ENCODE assay signal across 34 cellular contexts in the genomic region with DNA sequence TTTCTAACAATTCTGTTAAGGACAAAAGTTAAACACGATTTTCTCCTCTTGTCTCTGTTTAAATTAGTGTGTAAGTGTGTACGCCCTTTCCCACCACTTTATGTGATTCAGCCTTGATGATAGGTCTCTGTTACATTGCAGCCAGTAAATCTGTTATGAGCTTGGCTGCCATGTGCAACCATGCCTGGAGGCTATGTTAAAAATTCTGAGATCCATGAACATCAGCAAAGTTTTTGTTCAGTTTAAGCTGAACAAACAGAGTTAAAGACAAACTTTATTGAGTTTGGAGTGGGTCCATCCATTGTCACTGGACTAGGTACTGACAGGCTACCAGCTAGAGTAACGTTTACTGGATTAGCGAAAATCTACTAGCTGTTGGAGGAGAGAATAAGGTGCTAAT.
"Had no signal": no experiment of that assay in that cellular context is flagged by ENCODE, and none has a peak within 500 bp of the region (broad histone marks: within the 10 kb centered on the region; RNA-seq: fewer than 3 reads in every experiment).

No MANE protein-coding gene starts in this region.

- H3K4me3 Mint-ChIP-seq: activated naive CD8-positive, alpha-beta T cell treated with anti-CD3 and anti-CD28 coated beads for 36 hours; nephron; stimulated activated effector memory CD8-positive, alpha-beta T cell treated with anti-CD3 and anti-CD28 coated beads, Interleukin-12 subunit alpha, Interleukin-12 subunit beta, amount 100 ng/mL, for 72 hours; stimulated activated naive CD8-positive, alpha-beta T cell treated with anti-CD3 and anti-CD28 coated beads, Interleukin-15, Interleukin-2, amounts not matched to agents 100 ng/mL and 50 ng/mL, for 24 hours; T-helper 17 cell; type B pancreatic cell had no signal

- H3K27me3 ChIP-seq: adrenal gland, body of pancreas, cardiac muscle cell, colonic mucosa, dorsolateral prefrontal cortex, neutrophil, ovary, sigmoid colon, uterus had no signal

- H3K4me1 Mint-ChIP-seq: activated naive CD8-positive, alpha-beta T cell treated with anti-CD3 and anti-CD28 coated beads for 36 hours; nephron; stimulated activated effector memory CD8-positive, alpha-beta T cell treated with anti-CD3 and anti-CD28 coated beads, Interleukin-12 subunit alpha, Interleukin-12 subunit beta, amount 100 ng/mL, for 72 hours; T-helper 17 cell had no signal

- H3K9me3 ChIP-seq: adrenal gland, body of pancreas, colonic mucosa, neutrophil, ovary, sigmoid colon, thoracic aorta, uterus had no signal

- H3K27ac Mint-ChIP-seq: activated naive CD8-positive, alpha-beta T cell treated with anti-CD3 and anti-CD28 coated beads for 36 hours; nephron; progenitor cell of endocrine pancreas; stimulated activated effector memory CD8-positive, alpha-beta T cell treated with anti-CD3 and anti-CD28 coated beads, Interleukin-12 subunit alpha, Interleukin-12 subunit beta, amount 100 ng/mL, for 72 hours; stimulated activated naive CD8-positive, alpha-beta T cell treated with anti-CD3 and anti-CD28 coated beads, Interleukin-15, Interleukin-2, amounts not matched to agents 100 ng/mL and 50 ng/mL, for 24 hours; T-helper 17 cell; type B pancreatic cell had no signal

- H3K4me3 ChIP-seq: adrenal gland, body of pancreas, cardiac muscle cell, colonic mucosa, dorsolateral prefrontal cortex, ovary, sigmoid colon, thoracic aorta, uterus had no signal

- H3K27ac ChIP-seq: adrenal gland, body of pancreas, cardiac muscle cell, colonic mucosa, dorsolateral prefrontal cortex, neutrophil, ovary, sigmoid colon, thoracic aorta, uterus, WERI-Rb-1 had no signal

- H3K9me3 Mint-ChIP-seq: nephron; stimulated activated naive CD8-positive, alpha-beta T cell treated with anti-CD3 and anti-CD28 coated beads, Interleukin-15, Interleukin-2, amounts not matched to agents 100 ng/mL and 50 ng/mL, for 24 hours had no signal

- H3K4me1 ChIP-seq: adrenal gland, body of pancreas, colonic mucosa, sigmoid colon, uterus had no signal

- H3K36me3 Mint-ChIP-seq: activated naive CD8-positive, alpha-beta T cell treated with anti-CD3 and anti-CD28 coated beads for 36 hours; stimulated activated effector memory CD8-positive, alpha-beta T cell treated with anti-CD3 and anti-CD28 coated beads, Interleukin-12 subunit alpha, Interleukin-12 subunit beta, amount 100 ng/mL, for 72 hours; type B pancreatic cell had no signal

- DNase-seq: activated CD4-positive, alpha-beta T cell treated with anti-CD3 and anti-CD28 coated beads for 48 hours; activated CD4-positive, alpha-beta T cell treated with anti-CD3 and anti-CD28 coated beads, Interleukin-2, amount 50 U/mL, for 48 hours; activated CD8-positive, alpha-beta memory T cell treated with anti-CD3 and anti-CD28 coated beads for 24 hours; activated effector memory CD4-positive, alpha-beta T cell treated with Interleukin-2 at 50 U/mL for 16 hours; activated naive CD4-positive, alpha-beta T cell treated with Interleukin-2 at 50 U/mL for 16 hours; activated naive CD8-positive, alpha-beta T cell treated with anti-CD3 and anti-CD28 coated beads for 36 hours; adrenal gland; aorta; body of pancreas; cerebellar nuclear complex; colonic mucosa; dorsolateral prefrontal cortex; effector memory CD4-positive, alpha-beta T cell; erythroblast; glutamatergic neuron; left cardiac atrium; left ventricle myocardium superior; ovary; sigmoid colon; small intestine; stimulated activated CD4-positive, alpha-beta T cell treated with anti-CD3 and anti-CD28 coated beads, Interleukin-4, amount 100 ng/mL, for 24 hours; T-helper 17 cell; T1000; uterus; WERI-Rb-1 had no signal

- H3K27me3 Mint-ChIP-seq: stimulated activated naive CD8-positive, alpha-beta T cell treated with anti-CD3 and anti-CD28 coated beads, Interleukin-15, Interleukin-2, amounts not matched to agents 100 ng/mL and 50 ng/mL, for 24 hours; type B pancreatic cell had no signal

- ATAC-seq: activated CD4-positive, CD25-positive, alpha-beta regulatory T cell treated with anti-CD3 and anti-CD28 coated beads, Interleukin-2, amount 50 U/mL, for 24 hours; body of pancreas; left cardiac atrium; left ventricle myocardium superior; stimulated activated effector memory CD8-positive, alpha-beta T cell treated with anti-CD3 and anti-CD28 coated beads, Interleukin-12 subunit alpha, Interleukin-12 subunit beta, amount 100 ng/mL, for 72 hours; T-helper 17 cell had no signal

- H3K36me3 ChIP-seq: adrenal gland, cardiac muscle cell, colonic mucosa, neutrophil, ovary, sigmoid colon, thoracic aorta, uterus, WERI-Rb-1 had no signal
